In the genomic region with DNA sequence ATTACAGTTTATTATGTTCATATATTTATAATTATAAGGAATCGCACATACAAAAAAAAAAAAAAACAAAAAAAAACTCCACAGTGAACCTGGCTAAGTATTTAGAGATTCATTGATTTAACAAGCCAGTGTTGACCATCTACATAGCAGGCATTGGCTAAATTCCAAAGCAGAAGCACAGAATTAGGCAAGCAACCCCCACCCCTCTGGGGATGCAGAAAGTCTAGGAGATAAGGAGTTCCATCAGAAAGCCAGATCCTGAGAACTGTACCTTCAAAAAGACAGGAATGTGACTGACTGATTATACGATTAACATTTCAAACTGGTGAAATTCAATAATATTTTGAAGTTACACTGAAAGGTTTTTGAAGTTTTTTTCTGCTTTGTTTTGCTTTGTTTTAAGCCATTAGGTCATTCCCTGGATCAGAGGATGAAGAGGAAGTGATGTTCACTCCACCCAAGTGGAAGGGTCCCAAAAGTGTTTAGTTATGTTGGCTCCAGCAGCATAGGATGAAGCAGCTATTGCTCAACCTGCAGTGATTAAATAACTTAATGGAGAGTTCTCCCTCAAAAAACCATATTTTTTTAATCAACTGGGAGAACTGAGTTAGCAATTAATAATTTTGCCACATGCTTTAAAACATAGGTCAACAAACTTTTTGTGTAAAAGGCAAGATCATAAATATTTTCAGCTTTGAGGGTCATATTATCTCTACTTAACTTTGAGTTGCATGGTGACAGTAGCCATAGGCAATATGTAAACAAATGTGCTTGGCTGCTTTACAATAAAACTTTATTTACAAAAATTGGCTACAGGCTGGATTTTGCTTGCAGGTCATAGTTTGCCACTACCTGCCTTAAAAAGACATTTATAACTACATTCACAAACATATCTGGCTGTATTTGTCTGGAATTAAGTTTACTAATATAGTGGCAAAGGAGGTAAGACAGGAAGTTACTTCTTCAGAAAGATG, we compare ENCODE assay signal across 12 cellular contexts. TPM values are rescaled to one million over a fixed set of nuclear protein-coding genes. Genes with fewer than 3 reads are reported as not detected.
DNase-seq lines count a peak whose midpoint lies in the region; ATAC-seq and TF ChIP-seq lines count a peak whose summit lies in the region.
"Had no signal": no experiment of that assay in that cellular context is flagged by ENCODE, and none has a peak within 500 bp of the region (broad histone marks: within the 10 kb centered on the region; RNA-seq: fewer than 3 reads in every experiment).

No MANE protein-coding gene starts in this region.

- CTCF ChIA-PET in WTC11 (lab: Charles Lee): no interaction called here

- no peak overlapping the region for H3K4ac ChIP-seq in trophoblast cell (ENCODE audit: low read depth, low read length)

- ATAC-seq in WTC11: peak; percentile 78
- peak; percentile 91 for ATAC-seq in gastroesophageal sphincter
- ATAC-seq in stimulated activated naive CD8-positive, alpha-beta T cell treated with anti-CD3 and anti-CD28 coated beads, Interleukin-15, amount 100 ng/mL, for 72 hours: no peak
- ATAC-seq in left colon: no peak

- DNase-seq in COR-L47 (lab: John Stamatoyannopoulos, UW) (peak; percentile 28), WTC11 (ENCODE audit: low spot score) (no peak), trophoblast cell (peak; percentile 81 to 91), T-helper 9 cell (no peak), left colon (no peak), NCI-H2107 treated with DMSO at 0.1 percent for 48 hours (lab: John Stamatoyannopoulos, UW; ENCODE audit: unreplicated experiment) (no peak)
- no peak for DNase-seq in stimulated activated naive CD8-positive, alpha-beta T cell treated with anti-CD3 and anti-CD28 coated beads, Interleukin-15, amount 100 ng/mL, for 72 hours
- DNase-seq: activated CD4-positive, CD25-positive, alpha-beta regulatory T cell treated with anti-CD3 and anti-CD28 coated beads, Interleukin-2, amount 50 U/mL, for 72 hours had no signal

- TF ChIP-seq POLR2A in gastroesophageal sphincter (IDR thresholded peaks at IDR 0.05): no peak

- H3K36me3 ChIP-seq in gastroesophageal sphincter (no peaks in the 10 kb centered on the region), trophoblast cell (ENCODE audit: control insufficient read depth in 1 of 2, insufficient read depth in 2 of 2, low read length in 2 of 2) (peaks cover 0 to 2% of the 10 kb centered on the region in 2 experiments)
- H3K36me3 ChIP-seq: neutrophil had no signal

- H3K9me3 ChIP-seq in gastroesophageal sphincter (no peaks in the 10 kb centered on the region), trophoblast cell (ENCODE audit: insufficient read depth, low read depth, low read length) (no peaks in the 10 kb centered on the region)
- H3K9me3 ChIP-seq: neutrophil, upper lobe of left lung had no signal

- no peak for TF ChIP-seq EP300 in gastroesophageal sphincter (IDR thresholded peaks at IDR 0.05)

- H4K91ac ChIP-seq in trophoblast cell (ENCODE audit: low read depth, low read length): peak overlapping the region; percentile 37

- TF ChIP-seq CTCF in WTC11 (IDR thresholded peaks at IDR 0.05): no peak
- no peak for TF ChIP-seq CTCF in gastroesophageal sphincter (IDR thresholded peaks at IDR 0.05)

- WGBS in gastroesophageal sphincter (ENCODE audit: low coverage in 1 of 2), 2 donors: 29 to 75% methylated on average over 1 to 2 of the region's 2 CpGs
- WGBS in trophoblast cell (ENCODE audit: extremely low coverage, insufficient coverage, insufficient read length): no CpG with 5 or more reads among the region's 2 CpGs

- no peak overlapping the region for H3K4me2 ChIP-seq in trophoblast cell (ENCODE audit: low read length)

- H2AK5ac ChIP-seq in trophoblast cell (ENCODE audit: low read length): no peak overlapping the region

- H3K27me3 ChIP-seq in gastroesophageal sphincter (no peaks in the 10 kb centered on the region), trophoblast cell (ENCODE audit: insufficient read depth, low read length) (no peaks in the 10 kb centered on the region)
- H3K27me3 ChIP-seq: upper lobe of left lung had no signal

- H4K8ac ChIP-seq in trophoblast cell (ENCODE audit: low read depth, low read length): no peak overlapping the region

- no peak overlapping the region for H3K4me3 Mint-ChIP-seq in WTC11
- no peak overlapping the region for H3K4me3 Mint-ChIP-seq in stimulated activated naive CD8-positive, alpha-beta T cell treated with anti-CD3 and anti-CD28 coated beads, Interleukin-15, amount 100 ng/mL, for 72 hours
- H3K4me3 Mint-ChIP-seq: IgD-negative memory B cell had no signal

- POLR2A ChIA-PET in WTC11 (lab: Charles Lee): interaction anchor here (0.7 kb wide), 1 partner anchor 8 kb away, joined by 3 read pairs; no protein-coding TSS in a partner anchor

- H3K4me1 Mint-ChIP-seq in WTC11: peaks cover 35% of the 10 kb centered on the region
- H3K4me1 Mint-ChIP-seq in stimulated activated naive CD8-positive, alpha-beta T cell treated with anti-CD3 and anti-CD28 coated beads, Interleukin-15, amount 100 ng/mL, for 72 hours: peaks cover 8% of the 10 kb centered on the region

- intact Hi-C loops in left colon (cut with DNase I, micrococcal nuclease): no loop called here

- H4K12ac ChIP-seq in trophoblast cell (ENCODE audit: low read depth, low read length): no peak overlapping the region

- H3K14ac ChIP-seq in trophoblast cell (ENCODE audit: low read length): no peak overlapping the region

- H3K27ac ChIP-seq in gastroesophageal sphincter: peak overlapping the region in 2 of 4 donors; percentile 47 to 58
- peak overlapping the region; percentile 44 for H3K27ac ChIP-seq in trophoblast cell (ENCODE audit: low read depth, low read length)
- H3K27ac ChIP-seq: neutrophil had no signal

- no peak overlapping the region for H2BK120ac ChIP-seq in trophoblast cell (ENCODE audit: insufficient read depth, low read length, poor library complexity)

- H3K23ac ChIP-seq in trophoblast cell (ENCODE audit: low read length): no peak overlapping the region

- H3K9ac ChIP-seq in trophoblast cell (ENCODE audit: low read length): no peak overlapping the region

- H3K27me3 Mint-ChIP-seq in WTC11 (ENCODE audit: low read depth): no peaks in the 10 kb centered on the region
- no peaks in the 10 kb centered on the region for H3K27me3 Mint-ChIP-seq in stimulated activated naive CD8-positive, alpha-beta T cell treated with anti-CD3 and anti-CD28 coated beads, Interleukin-15, amount 100 ng/mL, for 72 hours
- H3K27me3 Mint-ChIP-seq: IgD-negative memory B cell had no signal

- H3K36me3 Mint-ChIP-seq in WTC11: peaks cover under 1% of the 10 kb centered on the region; the same call in 1 of the 2 replicates

- H2BK5ac ChIP-seq in trophoblast cell (ENCODE audit: low read depth, low read length, poor library complexity): peak overlapping the region; percentile 40

- H3K27ac Mint-ChIP-seq in WTC11: peak overlapping the region; percentile 3
- H3K27ac Mint-ChIP-seq in stimulated activated naive CD8-positive, alpha-beta T cell treated with anti-CD3 and anti-CD28 coated beads, Interleukin-15, amount 100 ng/mL, for 72 hours: peak overlapping the region in 1 of 2 donors; percentile 27
- H3K27ac Mint-ChIP-seq: IgD-negative memory B cell had no signal

- H3K79me1 ChIP-seq in trophoblast cell (ENCODE audit: low read length): peaks cover 12% of the 10 kb centered on the region

- no peak overlapping the region for H2BK12ac ChIP-seq in trophoblast cell (ENCODE audit: low read length)

- no peak overlapping the region for H3K4me3 ChIP-seq in gastroesophageal sphincter
- no peak overlapping the region for H3K4me3 ChIP-seq in trophoblast cell (ENCODE audit: low read depth, low read length)
- H3K4me3 ChIP-seq: upper lobe of left lung had no signal

- H3K18ac ChIP-seq in trophoblast cell (ENCODE audit: low read length): no peak overlapping the region

- H3K9me3 Mint-ChIP-seq in WTC11: peaks cover 6% of the 10 kb centered on the region
- peaks cover under 1% of the 10 kb centered on the region in 2 donors for H3K9me3 Mint-ChIP-seq in stimulated activated naive CD8-positive, alpha-beta T cell treated with anti-CD3 and anti-CD28 coated beads, Interleukin-15, amount 100 ng/mL, for 72 hours

- no peak overlapping the region for H2AFZ ChIP-seq in trophoblast cell (ENCODE audit: insufficient read depth, low read length, poor library complexity)

- H3K4me1 ChIP-seq in gastroesophageal sphincter (peaks cover 0 to 35% (median 0%) of the 10 kb centered on the region in 3 donors), trophoblast cell (ENCODE audit: control insufficient read depth in 1 of 2, insufficient read depth in 2 of 2, low read length in 2 of 2) (peaks cover 0 to 2% of the 10 kb centered on the region in 2 experiments)

- peaks cover 1% of the 10 kb centered on the region for H3K79me2 ChIP-seq in trophoblast cell (ENCODE audit: control insufficient read depth, insufficient read depth, low read length, poor library complexity)

TF ChIP-seq in WTC11, 78 proteins besides CTCF, POLR2A, EP300 and RAD21 (continues in another document):
- no peak for TF ChIP-seq USF1 (CRISPR knock-in tag; IDR thresholded peaks at IDR 0.05)
- TF ChIP-seq HMGA2 (CRISPR knock-in tag; IDR thresholded peaks at IDR 0.05): no peak
- TF ChIP-seq TEAD1 (CRISPR knock-in tag; IDR thresholded peaks at IDR 0.05): no peak
- TF ChIP-seq EMX1 (CRISPR knock-in tag; IDR thresholded peaks at IDR 0.05): no peak
- no peak for TF ChIP-seq GRHL2 (CRISPR knock-in tag; IDR thresholded peaks at IDR 0.05; ENCODE audit: insufficient replicate concordance, severe bottlenecking)
- TF ChIP-seq CREM (CRISPR knock-in tag; IDR thresholded peaks at IDR 0.05): no peak

RNA-seq across cellular contexts. Expression of gene DOCK9, which starts 49.6 kb away (rescaled TPM):
- 35.0 to 36.6 TPM (median 36.0 TPM) in 3 replicates for total RNA-seq in WTC11 (2021)
- total RNA-seq in gastroesophageal sphincter: 100 to 1,000 TPM in 3 of 4 donors, 10 to 100 TPM in 1; 84.1 to 203 (median 150) TPM
- polyA plus RNA-seq in trophoblast cell (2013): 135 and 138 TPM in 2 replicates
- 10 to 100 TPM; 50.0 to 60.4 TPM for total RNA-seq in left colon

Comparison
In these comparisons a context has a peak if more than half of its experiments do, and no peak if none do; other contexts are left out.
1. DNase-seq: peak in COR-L47 (single experiment) and trophoblast cell (2 of 2); none in WTC11 (single experiment), T-helper 9 cell (single experiment), stimulated activated naive CD8-positive, alpha-beta T cell treated with anti-CD3 and anti-CD28 coated beads, Interleukin-15, amount 100 ng/mL, for 72 hours (0 of 2), left colon (0 of 2) and NCI-H2107 treated with DMSO at 0.1 percent for 48 hours (single experiment).
2. ATAC-seq: peak in WTC11 (single experiment) and gastroesophageal sphincter (single experiment); none in stimulated activated naive CD8-positive, alpha-beta T cell treated with anti-CD3 and anti-CD28 coated beads, Interleukin-15, amount 100 ng/mL, for 72 hours (single experiment) and left colon (single experiment).